ENCODE assay signal across 34 cellular contexts in genomic region chr1:91498035-91498434, GRCh38.
"Had no signal": no experiment of that assay in that cellular context is flagged by ENCODE, and none has a peak within 500 bp of the region (broad histone marks: within the 10 kb centered on the region; RNA-seq: fewer than 3 reads in every experiment).

No MANE protein-coding gene starts in this region.

- H3K27me3 ChIP-seq: MG63 had no signal

- DNase-seq: Karpas-422, Kasumi-1, MG63, MM.1S, MV-4-11, NCI-H1048, NCI-H1092, NCI-H1092 treated with DMSO at 0.1 percent for 48 hours, NCI-H1105, NCI-H1105 treated with DMSO at 0.1 percent for 48 hours, NCI-H1417, NCI-H1417 treated with DMSO at 0.1 percent for 48 hours, NCI-H1436, NCI-H1436 treated with DMSO at 0.1 percent for 48 hours, NCI-H146, NCI-H1694, NCI-H1694 treated with DMSO at 0.1 percent for 48 hours, NCI-H187, NCI-H187 treated with DMSO at 0.1 percent for 48 hours, NCI-H1930, NCI-H2029, NCI-H2029 treated with DMSO at 0.1 percent for 48 hours, NCI-H2081, NCI-H2081 treated with DMSO at 0.1 percent for 48 hours, NCI-H2107, NCI-H2171, NCI-H2171 treated with DMSO at 0.1 percent for 48 hours, NCI-H2227 treated with DMSO at 0.1 percent for 48 hours, NCI-H226, NCI-H345, NCI-H446, NCI-H446 treated with DMSO at 0.1 percent for 48 hours, NCI-H510A, NCI-H510A treated with DMSO at 0.1 percent for 48 hours had no signal

- H3K9me3 ChIP-seq: MG63 had no signal

- H3K4me3 ChIP-seq: MG63 had no signal
